ENCODE assay signal across 18 cellular contexts in genomic region chr22:29992341-29993275, GRCh38.
DNase-seq lines count a peak whose midpoint lies in the region; ATAC-seq and TF ChIP-seq lines count a peak whose summit lies in the region.
"Had no signal": no experiment of that assay in that cellular context is flagged by ENCODE, and none has a peak within 500 bp of the region (broad histone marks: within the 10 kb centered on the region; RNA-seq: fewer than 3 reads in every experiment).

No MANE protein-coding gene starts in this region.

- H3K27me3 ChIP-seq in SK-N-SH (ENCODE audit: insufficient read depth) = no peaks in the 10 kb centered on the region
- H3K27me3 ChIP-seq: breast epithelium had no signal

- H3K4me3 Mint-ChIP-seq in activated T-helper 17 cell treated with anti-CD3 and anti-CD28 coated beads, Interleukin-2, amount 50 U/mL, for 72 hours = no peak overlapping the region
- no peak overlapping the region for H3K4me3 Mint-ChIP-seq in type B pancreatic cell
- H3K4me3 Mint-ChIP-seq: naive thymus-derived CD4-positive, alpha-beta T cell had no signal

- no peak overlapping the region for H3K4me3 ChIP-seq in SK-N-SH (ENCODE audit: low read depth in 2 of 2, low read length in 1 of 2)
- H3K4me3 ChIP-seq: breast epithelium had no signal

- no peak overlapping the region for H2AFZ ChIP-seq in SK-N-SH (ENCODE audit: low read depth)

- H3K36me3 ChIP-seq in SK-N-SH (replicated peaks in 1 of 2; ENCODE audit: control insufficient read depth in 1 of 2, insufficient read depth in 2 of 2, low read length in 1 of 2) = peaks cover 16 to 20% of the 10 kb centered on the region in 2 experiments
- H3K36me3 ChIP-seq: breast epithelium had no signal

- DNase-seq in SK-N-SH (no peak), iris pigment epithelial cell (ENCODE audit: low read depth) (peak; percentile 41), type B pancreatic cell (ENCODE audit: extremely low spot score, unreplicated experiment) (no peak)
- DNase-seq: activated CD4-positive, alpha-beta T cell treated with anti-CD3 and anti-CD28 coated beads, Interleukin-2, amount 50 U/mL, for 1 hour; C1 segment of cervical spinal cord; DND-41; effector CD4-positive, alpha-beta T cell; naive thymus-derived CD4-positive, alpha-beta T cell; NCI-H187; NCI-H524 treated with DMSO at 0.1 percent for 48 hours; stimulated activated naive CD4-positive, alpha-beta T cell treated with Interleukin-2 at 50 U/mL for 16 hours had no signal

- H3K9ac ChIP-seq in SK-N-SH = no peak overlapping the region

- peaks cover 24% of the 10 kb centered on the region for H3F3A ChIP-seq in SK-N-SH (replicated peaks; ENCODE audit: insufficient read depth)

- no peaks in the 10 kb centered on the region for H3K79me2 ChIP-seq in SK-N-SH (ENCODE audit: insufficient read depth)

- peaks cover 9% of the 10 kb centered on the region for H3K4me1 Mint-ChIP-seq in activated T-helper 17 cell treated with anti-CD3 and anti-CD28 coated beads, Interleukin-2, amount 50 U/mL, for 72 hours
- H3K4me1 Mint-ChIP-seq in type B pancreatic cell (ENCODE audit: unreplicated experiment) = peaks cover 32% of the 10 kb centered on the region

- CTCF ChIA-PET in SK-N-SH (lab: Yijun Ruan, JAX) = interaction anchor here (1.1 to 9.7 kb wide), 2 partner anchors 12 to 21 kb away, joined by 3 to 46 read pairs; no protein-coding TSS in a partner anchor

- no peak for TF ChIP-seq EP300 in SK-N-SH (IDR thresholded peaks at IDR 0.05; ENCODE audit: borderline replicate concordance in 1 of 2, low read depth in 1 of 2, low read length in 1 of 2)

- POLR2A ChIA-PET in SK-N-SH (lab: Yijun Ruan, JAX) = no interaction called here

- TF ChIP-seq RAD21 in SK-N-SH (IDR thresholded peaks at IDR 0.05; ENCODE audit: low read length) = no peak

- peak; percentile 9; the same call in 1 of the 3 replicates for ATAC-seq in SK-N-SH treated with all-trans-retinoic acid at 6 μM for 48 hours
- ATAC-seq in activated T-helper 17 cell treated with anti-CD3 and anti-CD28 coated beads, Interleukin-2, amount 50 U/mL, for 72 hours (replicated peaks) = no peak
- ATAC-seq in GM21619 (IDR thresholded peaks at IDR 0.05; ENCODE audit: unreplicated experiment) = no peak
- ATAC-seq in GM19455 (IDR thresholded peaks at IDR 0.05; ENCODE audit: unreplicated experiment) = no peak
- ATAC-seq in HG02678 (IDR thresholded peaks at IDR 0.05; ENCODE audit: unreplicated experiment) = no peak
- ATAC-seq: activated naive CD4-positive, alpha-beta T cell treated with anti-CD3 and anti-CD28 coated beads, Interleukin-2, amount 50 U/mL, for 72 hours; naive thymus-derived CD4-positive, alpha-beta T cell had no signal

- H3K27ac ChIP-seq in SK-N-SH (ENCODE audit: low read depth in 2 of 2, low read length in 1 of 2) = peak overlapping the region in 1 of 2 experiments; percentile 36; a peak in 2 of 4 replicates
- H3K27ac ChIP-seq: breast epithelium had no signal

- H3K27ac Mint-ChIP-seq in activated T-helper 17 cell treated with anti-CD3 and anti-CD28 coated beads, Interleukin-2, amount 50 U/mL, for 72 hours = peak overlapping the region; percentile 66
- H3K27ac Mint-ChIP-seq in type B pancreatic cell = peak overlapping the region; percentile 35
- H3K27ac Mint-ChIP-seq: activated naive CD4-positive, alpha-beta T cell treated with anti-CD3 and anti-CD28 coated beads, Interleukin-2, amount 50 U/mL, for 72 hours had no signal

- H3K4me2 ChIP-seq in SK-N-SH = no peak overlapping the region

- TF ChIP-seq CTCF in SK-N-SH (IDR thresholded peaks at IDR 0.05) = no peak
- no peak for TF ChIP-seq CTCF in type B pancreatic cell (conservative IDR thresholded peaks at IDR 0.05)

- peaks cover 52% of the 10 kb centered on the region for H3K36me3 Mint-ChIP-seq in activated T-helper 17 cell treated with anti-CD3 and anti-CD28 coated beads, Interleukin-2, amount 50 U/mL, for 72 hours (ENCODE audit: low read depth)
- H3K36me3 Mint-ChIP-seq in type B pancreatic cell = peaks cover 17% of the 10 kb centered on the region
- H3K36me3 Mint-ChIP-seq: activated naive CD4-positive, alpha-beta T cell treated with anti-CD3 and anti-CD28 coated beads, Interleukin-2, amount 50 U/mL, for 72 hours had no signal

- peaks cover 10% of the 10 kb centered on the region; the same call in 1 of the 2 replicates for H4K20me1 ChIP-seq in SK-N-SH (ENCODE audit: insufficient read depth)

- no peaks in the 10 kb centered on the region for H3K27me3 Mint-ChIP-seq in activated T-helper 17 cell treated with anti-CD3 and anti-CD28 coated beads, Interleukin-2, amount 50 U/mL, for 72 hours
- H3K27me3 Mint-ChIP-seq in type B pancreatic cell = no peaks in the 10 kb centered on the region
- H3K27me3 Mint-ChIP-seq: naive thymus-derived CD4-positive, alpha-beta T cell had no signal

- no peaks in the 10 kb centered on the region for H3K9me3 Mint-ChIP-seq in activated T-helper 17 cell treated with anti-CD3 and anti-CD28 coated beads, Interleukin-2, amount 50 U/mL, for 72 hours
- H3K9me3 Mint-ChIP-seq in type B pancreatic cell = no peaks in the 10 kb centered on the region
- H3K9me3 Mint-ChIP-seq: activated naive CD4-positive, alpha-beta T cell treated with anti-CD3 and anti-CD28 coated beads, Interleukin-2, amount 50 U/mL, for 72 hours; naive thymus-derived CD4-positive, alpha-beta T cell had no signal

- H3K9me3 ChIP-seq in SK-N-SH = no peaks in the 10 kb centered on the region
- H3K9me3 ChIP-seq: breast epithelium had no signal

- H3K9me2 ChIP-seq in SK-N-SH = no peaks in the 10 kb centered on the region

- peaks cover 2 to 33% of the 10 kb centered on the region in 2 experiments for H3K4me1 ChIP-seq in SK-N-SH (ENCODE audit: control insufficient read depth in 1 of 2, insufficient read depth in 2 of 2, low read depth in 1 of 2, low read length in 1 of 2)

- 88% methylated on average over 6 of the region's 6 CpGs for WGBS in SK-N-SH (ENCODE audit: low lambda C conversion rate)

TF ChIP-seq in SK-N-SH treated with all-trans-retinoic acid at 6 μM for 48 hours, 23 proteins besides CTCF, POLR2A, EP300 and RAD21:
- TF ChIP-seq PATZ1 (CRISPR knock-in tag; IDR thresholded peaks at IDR 0.05; ENCODE audit: borderline replicate concordance) (no peak), ISL1 (CRISPR knock-in tag; IDR thresholded peaks at IDR 0.05) (peak; percentile 64)

TF ChIP-seq in SK-N-SH, 30 proteins besides CTCF, POLR2A, EP300 and RAD21:
- TF ChIP-seq NFIC (IDR thresholded peaks at IDR 0.05; ENCODE audit: borderline replicate concordance) (no peak), JUND (IDR thresholded peaks at IDR 0.05) (no peak), MXI1 (IDR thresholded peaks at IDR 0.05; ENCODE audit: low read depth, low read length) (no peak), TAF1 (IDR thresholded peaks at IDR 0.05; ENCODE audit: borderline replicate concordance, low read depth, low read length) (no peak), FOXM1 (IDR thresholded peaks at IDR 0.05; ENCODE audit: low read depth) (no peak), FOXJ3 (CRISPR knock-in tag; IDR thresholded peaks at IDR 0.05) (no peak), TCF12 (IDR thresholded peaks at IDR 0.05) (no peak), TEAD4 (IDR thresholded peaks at IDR 0.05; ENCODE audit: borderline replicate concordance, insufficient read depth) (no peak), ELF1 (IDR thresholded peaks at IDR 0.05) (no peak), RFX5 (IDR thresholded peaks at IDR 0.05; ENCODE audit: low read length) (no peak), NRF1 (IDR thresholded peaks at IDR 0.05; ENCODE audit: low read depth, low read length) (no peak), PBX3 (IDR thresholded peaks at IDR 0.05) (no peak), RCOR1 (IDR thresholded peaks at IDR 0.05; ENCODE audit: low read length) (no peak), SMC3 (IDR thresholded peaks at IDR 0.05; ENCODE audit: low read depth, low read length) (no peak), SIN3A (IDR thresholded peaks at IDR 0.05; ENCODE audit: borderline replicate concordance, low read depth, low read length) (no peak)
- TF ChIP-seq, protein P1, sequence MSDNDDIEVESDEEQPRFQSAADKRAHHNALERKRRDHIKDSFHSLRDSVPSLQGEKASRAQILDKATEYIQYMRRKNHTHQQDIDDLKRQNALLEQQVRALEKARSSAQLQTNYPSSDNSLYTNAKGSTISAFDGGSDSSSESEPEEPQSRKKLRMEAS (IDR thresholded peaks at IDR 0.05; ENCODE audit: low read depth) = no peak
